Comparison of ENCODE assay signal across 12 cellular contexts in the genomic region with DNA sequence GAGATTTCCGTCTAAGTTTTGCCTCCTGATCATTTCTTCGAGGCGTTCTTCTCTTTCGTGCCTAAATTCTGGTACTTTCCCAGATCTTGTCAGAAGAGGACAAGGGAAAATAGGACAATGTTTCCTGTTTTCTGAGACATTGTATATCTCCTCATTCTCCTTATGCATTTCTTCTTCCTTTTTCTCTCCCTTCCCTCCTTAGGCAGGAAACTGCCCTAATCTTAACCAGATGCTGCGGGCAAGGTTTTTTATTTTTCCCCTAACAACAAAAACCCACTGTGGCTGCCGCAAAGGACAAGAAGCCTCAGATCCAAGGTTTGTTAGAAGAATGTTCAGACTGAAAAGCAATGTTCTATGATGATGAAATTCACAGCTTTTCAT. TPM values are rescaled to one million over a fixed set of nuclear protein-coding genes. Genes with fewer than 3 reads are reported as not detected.
DNase-seq lines count a peak whose midpoint lies in the region; ATAC-seq, FAIRE-seq and TF ChIP-seq lines count a peak whose summit lies in the region.
"Had no signal": no experiment of that assay in that cellular context is flagged by ENCODE, and none has a peak within 500 bp of the region (broad histone marks: within the 10 kb centered on the region; RNA-seq: fewer than 3 reads in every experiment).

No MANE protein-coding gene starts in this region.

- CTCF ChIA-PET in T-cell (lab: Charles Lee) (no interaction called here), RWPE1 (lab: Yijun Ruan, JAX) (interaction anchor here (0.6 kb wide), 1 partner anchor 11 kb away, joined by 3 read pairs; no protein-coding TSS in a partner anchor)

- no peaks in the 10 kb centered on the region for H3K9me3 Mint-ChIP-seq in T-cell
- H3K9me3 Mint-ChIP-seq: activated T-helper 17 cell treated with anti-CD3 and anti-CD28 coated beads, Interleukin-2, amount 50 U/mL, for 72 hours had no signal

- peaks cover 16 to 22% (median 16%) of the 10 kb centered on the region in 3 donors for H3K4me1 Mint-ChIP-seq in T-cell

- no peak for FAIRE-seq in GM19239 (lab: Jason Lieb, UNC)

- H3K27me3 Mint-ChIP-seq in T-cell: no peaks in the 10 kb centered on the region
- H3K27me3 Mint-ChIP-seq: activated T-helper 17 cell treated with anti-CD3 and anti-CD28 coated beads, Interleukin-2, amount 50 U/mL, for 72 hours had no signal

- peak overlapping the region; percentile 28 for H3K4me3 ChIP-seq in fibroblast of pulmonary artery (replicated peaks; ENCODE audit: low read depth, low read length)
- peak overlapping the region; percentile 10 to 38 (median 29) for H3K4me3 ChIP-seq in skin epidermis

- ATAC-seq in T-cell (replicated peaks in 1 of 4) (peak in 1 of 4 experiments; percentile 16), HG02981 (IDR thresholded peaks at IDR 0.05; ENCODE audit: unreplicated experiment) (no peak)
- ATAC-seq: activated T-helper 17 cell treated with anti-CD3 and anti-CD28 coated beads, Interleukin-2, amount 50 U/mL, for 72 hours had no signal

- peaks cover 10% of the 10 kb centered on the region for H3K36me3 Mint-ChIP-seq in T-cell

- peak overlapping the region in 19 of 21 experiments; percentile 6 to 87 (median 66) for H3K27ac ChIP-seq in skin epidermis
- no peak overlapping the region for H3K27ac ChIP-seq in RWPE1

- H3K4me3 Mint-ChIP-seq in T-cell: peak overlapping the region in 2 of 3 donors; percentile 0 to 43
- H3K4me3 Mint-ChIP-seq: activated T-helper 17 cell treated with anti-CD3 and anti-CD28 coated beads, Interleukin-2, amount 50 U/mL, for 72 hours had no signal

- no peak overlapping the region for H3K27ac Mint-ChIP-seq in T-cell

- TF ChIP-seq CTCF in fibroblast of pulmonary artery (IDR thresholded peaks at IDR 0.05; ENCODE audit: low read length, missing control alignments) (no peak), RWPE1 (conservative IDR thresholded peaks at IDR 0.05; ENCODE audit: low read depth) (no peak)

- peak; percentile 57 for DNase-seq in EH (ENCODE audit: low read depth)
- no peak for DNase-seq in T-cell
- DNase-seq in fibroblast of pulmonary artery (ENCODE audit: low read depth): no peak
- DNase-seq in DMS 273 (lab: John Stamatoyannopoulos, UW; ENCODE audit: unreplicated experiment): no peak
- no peak for DNase-seq in GM19239 (ENCODE audit: insufficient read length, low spot score)
- DNase-seq in RWPE1 (ENCODE audit: low spot score): no peak
- DNase-seq: NCI-H526; stimulated activated CD4-positive, alpha-beta T cell treated with anti-CD3 and anti-CD28 coated beads, Interleukin-4, amount 100 ng/mL, for 1 hour; T-helper 9 cell had no signal

- POLR2A ChIA-PET in T-cell (lab: Charles Lee): interaction anchor here in 1 of 2 donors (0.6 kb wide), 1 partner anchor 51 kb away, joined by 3 read pairs; no protein-coding TSS in a partner anchor
- POLR2A ChIA-PET in RWPE1 (lab: Yijun Ruan, JAX; ENCODE audit: low non-redundant PET): no interaction called here

RNA-seq across cellular contexts. Expression of a gene that starts 0.8 kb away (rescaled TPM):
- total RNA-seq in T-cell: 10 to 100 TPM in 2 of 5 donors, 1 to 10 TPM in 3; 6.1 to 14.1 (median 7.3) TPM

RNA-seq across cellular contexts. Expression of a gene that starts 41.7 kb away (rescaled TPM):
- 10 to 100 TPM; 72.4 to 94.7 (median 92.9) TPM for total RNA-seq in T-cell
